ENCODE assay signal across 1 cellular context in the genomic region with DNA sequence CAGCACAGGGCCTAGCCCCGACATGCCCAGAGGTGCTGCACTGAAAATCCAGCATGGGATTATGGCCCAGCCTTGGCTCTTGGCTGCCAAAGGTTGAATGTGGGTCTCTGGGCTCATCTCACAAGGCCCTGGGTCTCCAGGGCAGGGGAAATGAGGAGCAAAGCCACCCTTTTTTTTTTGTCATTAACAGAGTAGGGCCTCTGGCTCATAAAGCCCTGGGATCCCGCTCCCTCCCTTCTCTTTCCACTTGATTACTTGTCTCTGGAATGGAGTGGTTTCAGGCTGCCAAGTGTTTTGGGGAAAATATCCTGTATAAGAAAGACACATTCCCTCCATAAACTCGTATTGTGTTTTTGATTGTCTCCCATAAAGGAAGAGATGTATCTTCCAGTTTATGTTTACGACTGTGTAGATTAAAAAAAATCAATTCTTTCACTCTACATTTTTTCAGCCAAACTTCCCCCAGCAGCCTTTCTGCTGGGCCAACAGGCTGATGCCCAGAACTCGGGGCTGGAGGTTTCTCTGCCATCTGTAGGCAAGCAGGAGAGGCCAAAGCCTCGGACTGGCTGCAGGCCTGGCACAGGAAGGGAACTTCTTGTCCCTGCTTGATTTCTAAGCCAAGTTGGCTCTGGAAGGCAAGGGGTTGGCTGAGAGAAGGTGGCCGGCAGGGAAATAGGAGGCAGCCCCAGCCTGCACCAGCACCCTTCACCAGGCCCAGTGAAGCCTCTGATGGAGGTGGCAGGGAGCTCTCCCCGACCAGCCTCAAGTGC.
TF ChIP-seq lines count a peak whose summit lies in the region.

No MANE protein-coding gene starts in this region.

TF ChIP-seq in GM23338, 12 proteins besides CTCF, POLR2A, EP300 and RAD21:
- TF ChIP-seq EZH2 (IDR thresholded peaks at IDR 0.05; ENCODE audit: low read depth, unreplicated experiment) (no peak), STAT1 (IDR thresholded peaks at IDR 0.05; ENCODE audit: unreplicated experiment) (no peak), POLR2AphosphoS5 (IDR thresholded peaks at IDR 0.05; ENCODE audit: low read depth) (no peak), EZH2phosphoT487 (IDR thresholded peaks at IDR 0.05; ENCODE audit: unreplicated experiment) (no peak), CREB1 (CRISPR knock-in tag; IDR thresholded peaks at IDR 0.05; ENCODE audit: low read depth) (no peak), NANOG (IDR thresholded peaks at IDR 0.05; ENCODE audit: borderline replicate concordance) (no peak), JUNB (IDR thresholded peaks at IDR 0.05; ENCODE audit: unreplicated experiment) (no peak), ETS1 (IDR thresholded peaks at IDR 0.05) (no peak), ZNF331 (CRISPR knock-in tag; IDR thresholded peaks at IDR 0.05; ENCODE audit: low read depth) (no peak), ZNF114 (CRISPR knock-in tag; IDR thresholded peaks at IDR 0.05) (no peak)
- TF ChIP-seq, protein P1, sequence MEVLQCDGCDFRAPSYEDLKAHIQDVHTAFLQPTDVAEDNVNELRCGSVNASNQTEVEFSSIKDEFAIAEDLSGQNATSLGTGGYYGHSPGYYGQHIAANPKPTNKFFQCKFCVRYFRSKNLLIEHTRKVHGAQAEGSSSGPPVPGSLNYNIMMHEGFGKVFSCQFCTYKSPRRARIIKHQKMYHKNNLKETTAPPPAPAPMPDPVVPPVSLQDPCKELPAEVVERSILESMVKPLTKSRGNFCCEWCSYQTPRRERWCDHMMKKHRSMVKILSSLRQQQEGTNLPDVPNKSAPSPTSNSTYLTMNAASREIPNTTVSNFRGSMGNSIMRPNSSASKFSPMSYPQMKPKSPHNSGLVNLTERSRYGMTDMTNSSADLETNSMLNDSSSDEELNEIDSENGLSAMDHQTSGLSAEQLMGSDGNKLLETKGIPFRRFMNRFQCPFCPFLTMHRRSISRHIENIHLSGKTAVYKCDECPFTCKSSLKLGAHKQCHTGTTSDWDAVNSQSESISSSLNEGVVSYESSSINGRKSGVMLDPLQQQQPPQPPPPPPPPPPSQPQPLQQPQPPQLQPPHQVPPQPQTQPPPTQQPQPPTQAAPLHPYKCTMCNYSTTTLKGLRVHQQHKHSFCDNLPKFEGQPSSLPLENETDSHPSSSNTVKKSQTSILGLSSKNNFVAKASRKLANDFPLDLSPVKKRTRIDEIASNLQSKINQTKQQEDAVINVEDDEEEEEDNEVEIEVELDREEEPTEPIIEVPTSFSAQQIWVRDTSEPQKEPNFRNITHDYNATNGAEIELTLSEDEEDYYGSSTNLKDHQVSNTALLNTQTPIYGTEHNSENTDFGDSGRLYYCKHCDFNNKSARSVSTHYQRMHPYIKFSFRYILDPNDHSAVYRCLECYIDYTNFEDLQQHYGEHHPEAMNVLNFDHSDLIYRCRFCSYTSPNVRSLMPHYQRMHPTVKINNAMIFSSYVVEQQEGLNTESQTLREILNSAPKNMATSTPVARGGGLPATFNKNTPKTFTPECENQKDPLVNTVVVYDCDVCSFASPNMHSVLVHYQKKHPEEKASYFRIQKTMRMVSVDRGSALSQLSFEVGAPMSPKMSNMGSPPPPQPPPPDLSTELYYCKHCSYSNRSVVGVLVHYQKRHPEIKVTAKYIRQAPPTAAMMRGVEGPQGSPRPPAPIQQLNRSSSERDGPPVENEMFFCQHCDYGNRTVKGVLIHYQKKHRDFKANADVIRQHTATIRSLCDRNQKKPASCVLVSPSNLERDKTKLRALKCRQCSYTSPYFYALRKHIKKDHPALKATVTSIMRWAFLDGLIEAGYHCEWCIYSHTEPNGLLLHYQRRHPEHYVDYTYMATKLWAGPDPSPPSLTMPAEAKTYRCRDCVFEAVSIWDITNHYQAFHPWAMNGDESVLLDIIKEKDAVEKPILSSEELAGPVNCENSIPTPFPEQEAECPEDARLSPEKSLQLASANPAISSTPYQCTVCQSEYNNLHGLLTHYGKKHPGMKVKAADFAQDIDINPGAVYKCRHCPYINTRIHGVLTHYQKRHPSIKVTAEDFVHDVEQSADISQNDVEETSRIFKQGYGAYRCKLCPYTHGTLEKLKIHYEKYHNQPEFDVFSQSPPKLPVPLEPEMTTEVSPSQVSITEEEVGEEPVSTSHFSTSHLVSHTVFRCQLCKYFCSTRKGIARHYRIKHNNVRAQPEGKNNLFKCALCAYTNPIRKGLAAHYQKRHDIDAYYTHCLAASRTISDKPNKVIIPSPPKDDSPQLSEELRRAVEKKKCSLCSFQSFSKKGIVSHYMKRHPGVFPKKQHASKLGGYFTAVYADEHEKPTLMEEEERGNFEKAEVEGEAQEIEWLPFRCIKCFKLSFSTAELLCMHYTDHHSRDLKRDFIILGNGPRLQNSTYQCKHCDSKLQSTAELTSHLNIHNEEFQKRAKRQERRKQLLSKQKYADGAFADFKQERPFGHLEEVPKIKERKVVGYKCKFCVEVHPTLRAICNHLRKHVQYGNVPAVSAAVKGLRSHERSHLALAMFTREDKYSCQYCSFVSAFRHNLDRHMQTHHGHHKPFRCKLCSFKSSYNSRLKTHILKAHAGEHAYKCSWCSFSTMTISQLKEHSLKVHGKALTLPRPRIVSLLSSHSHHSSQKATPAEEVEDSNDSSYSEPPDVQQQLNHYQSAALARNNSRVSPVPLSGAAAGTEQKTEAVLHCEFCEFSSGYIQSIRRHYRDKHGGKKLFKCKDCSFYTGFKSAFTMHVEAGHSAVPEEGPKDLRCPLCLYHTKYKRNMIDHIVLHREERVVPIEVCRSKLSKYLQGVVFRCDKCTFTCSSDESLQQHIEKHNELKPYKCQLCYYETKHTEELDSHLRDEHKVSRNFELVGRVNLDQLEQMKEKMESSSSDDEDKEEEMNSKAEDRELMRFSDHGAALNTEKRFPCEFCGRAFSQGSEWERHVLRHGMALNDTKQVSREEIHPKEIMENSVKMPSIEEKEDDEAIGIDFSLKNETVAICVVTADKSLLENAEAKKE (CRISPR knock-in tag; IDR thresholded peaks at IDR 0.05), result no peak
- TF ChIP-seq, protein P2, sequence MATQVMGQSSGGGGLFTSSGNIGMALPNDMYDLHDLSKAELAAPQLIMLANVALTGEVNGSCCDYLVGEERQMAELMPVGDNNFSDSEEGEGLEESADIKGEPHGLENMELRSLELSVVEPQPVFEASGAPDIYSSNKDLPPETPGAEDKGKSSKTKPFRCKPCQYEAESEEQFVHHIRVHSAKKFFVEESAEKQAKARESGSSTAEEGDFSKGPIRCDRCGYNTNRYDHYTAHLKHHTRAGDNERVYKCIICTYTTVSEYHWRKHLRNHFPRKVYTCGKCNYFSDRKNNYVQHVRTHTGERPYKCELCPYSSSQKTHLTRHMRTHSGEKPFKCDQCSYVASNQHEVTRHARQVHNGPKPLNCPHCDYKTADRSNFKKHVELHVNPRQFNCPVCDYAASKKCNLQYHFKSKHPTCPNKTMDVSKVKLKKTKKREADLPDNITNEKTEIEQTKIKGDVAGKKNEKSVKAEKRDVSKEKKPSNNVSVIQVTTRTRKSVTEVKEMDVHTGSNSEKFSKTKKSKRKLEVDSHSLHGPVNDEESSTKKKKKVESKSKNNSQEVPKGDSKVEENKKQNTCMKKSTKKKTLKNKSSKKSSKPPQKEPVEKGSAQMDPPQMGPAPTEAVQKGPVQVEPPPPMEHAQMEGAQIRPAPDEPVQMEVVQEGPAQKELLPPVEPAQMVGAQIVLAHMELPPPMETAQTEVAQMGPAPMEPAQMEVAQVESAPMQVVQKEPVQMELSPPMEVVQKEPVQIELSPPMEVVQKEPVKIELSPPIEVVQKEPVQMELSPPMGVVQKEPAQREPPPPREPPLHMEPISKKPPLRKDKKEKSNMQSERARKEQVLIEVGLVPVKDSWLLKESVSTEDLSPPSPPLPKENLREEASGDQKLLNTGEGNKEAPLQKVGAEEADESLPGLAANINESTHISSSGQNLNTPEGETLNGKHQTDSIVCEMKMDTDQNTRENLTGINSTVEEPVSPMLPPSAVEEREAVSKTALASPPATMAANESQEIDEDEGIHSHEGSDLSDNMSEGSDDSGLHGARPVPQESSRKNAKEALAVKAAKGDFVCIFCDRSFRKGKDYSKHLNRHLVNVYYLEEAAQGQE (IDR thresholded peaks at IDR 0.05; ENCODE audit: unreplicated experiment), result no peak
